ENCODE assay signal across 8 cellular contexts in the genomic region with DNA sequence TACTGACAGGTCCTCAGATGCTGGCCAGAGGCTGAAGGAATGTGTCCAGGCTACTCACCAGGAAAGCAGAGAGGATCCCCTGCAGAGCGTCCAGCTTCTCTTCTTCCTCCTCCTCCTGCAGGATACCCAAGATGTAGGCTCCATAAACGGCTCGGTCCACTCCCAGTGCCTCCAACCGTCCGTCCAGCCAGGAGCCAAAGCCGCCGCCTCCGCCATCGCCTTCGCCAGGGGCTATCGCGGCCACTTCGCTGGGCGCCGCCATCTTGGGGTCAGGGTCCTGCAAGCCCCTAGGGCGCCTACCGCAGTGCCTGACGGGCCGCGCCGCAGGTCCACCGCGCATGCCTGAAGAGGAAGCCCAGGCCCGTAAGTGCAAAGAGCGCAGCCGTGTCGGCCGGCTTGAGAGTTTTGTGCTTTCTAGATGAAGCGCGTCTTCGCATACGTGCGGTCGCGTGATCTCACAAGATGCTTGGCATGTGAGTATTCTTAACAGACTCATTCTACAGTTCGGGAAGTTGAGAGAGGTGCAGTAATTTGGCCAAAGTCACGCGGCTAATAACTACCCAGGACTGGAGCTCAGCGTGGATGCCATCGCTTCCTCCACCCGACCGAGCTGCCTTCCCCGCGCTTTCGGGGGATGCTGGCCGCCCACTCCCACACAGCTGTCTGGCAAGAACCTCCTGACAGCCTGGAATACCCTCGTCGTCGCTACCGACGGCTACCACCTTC. TPM values are rescaled to one million over a fixed set of nuclear protein-coding genes. Genes with fewer than 3 reads are reported as not detected.
A peak's percentile ranks its signal among the peaks of the same experiment; 100 is the strongest.
DNase-seq lines count a peak whose midpoint lies in the region; ATAC-seq and TF ChIP-seq lines count a peak whose summit lies in the region.

A gene with protein sequence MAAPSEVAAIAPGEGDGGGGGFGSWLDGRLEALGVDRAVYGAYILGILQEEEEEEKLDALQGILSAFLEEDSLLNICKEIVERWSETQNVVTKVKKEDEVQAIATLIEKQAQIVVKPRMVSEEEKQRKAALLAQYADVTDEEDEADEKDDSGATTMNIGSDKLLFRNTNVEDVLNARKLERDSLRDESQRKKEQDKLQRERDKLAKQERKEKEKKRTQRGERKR (minus strand): TSS at position 285 of the 726 bp plus-strand sequence. CDS start 23 bp downstream, at position 262.

- TF ChIP-seq POLR2A in GM18951 (IDR thresholded peaks at IDR 0.05; ENCODE audit: extremely low read depth, insufficient read depth, insufficient read length), result peak; percentile 95

- peak within 1 kb of the TSS; percentile 94 for H3K27ac ChIP-seq in AG04450 (ENCODE audit: low read depth, low read length)

- in situ Hi-C loops in GM18951 (cut with MboI; ENCODE audit: low sequenced_read_pairs, unreplicated experiment), result no loop called here

- POLR2A ChIA-PET in AG04450 (lab: Yijun Ruan, JAX), result interaction anchor here (0.5 to 1.1 kb wide), 2 partner anchors 10 to 35 kb away, joined by 3 to 8 read pairs; no protein-coding TSS in a partner anchor

- H3K27me3 ChIP-seq in AG04450 (ENCODE audit: control insufficient read depth, insufficient read depth, low read length), result no peaks in the 10 kb centered on the region

- CTCF ChIA-PET in AG04450 (lab: Charles Lee), result interaction anchor here (1.1 kb wide), 1 partner anchor 17 kb away, joined by 3 read pairs; no protein-coding TSS in a partner anchor

- ATAC-seq in HG03432 (IDR thresholded peaks at IDR 0.05; ENCODE audit: unreplicated experiment), result peak; percentile 89

- no peaks in the 10 kb centered on the region; the same call in 1 of the 2 replicates for H3K9me3 ChIP-seq in AG04450 (ENCODE audit: control insufficient read depth, insufficient read depth, low read length)

- TF ChIP-seq CTCF in AG04450 (IDR thresholded peaks at IDR 0.05; ENCODE audit: low read depth, low read length), result no peak
- TF ChIP-seq CTCF in choroid plexus epithelial cell (conservative IDR thresholded peaks at IDR 0.05; ENCODE audit: low read depth, low read length), result no peak

- DNase-seq in AG04450 (ENCODE audit: low read depth, low spot score) (peak; percentile 92), NCI-H524 (lab: John Stamatoyannopoulos, UW) (peak; percentile 91 to 95), choroid plexus epithelial cell (ENCODE audit: low read depth) (peak; percentile 97), kidney tubule cell (ENCODE audit: low spot score) (peak; percentile 93)
- DNase-seq in activated CD4-positive, alpha-beta T cell treated with anti-CD3 and anti-CD28 coated beads for 24 hours (ENCODE audit: low read depth in 2 of 2), result peak; percentile 86 to 90
- peak; percentile 78 for DNase-seq in stimulated activated CD4-positive, alpha-beta T cell treated with anti-CD3 and anti-CD28 coated beads, Interleukin-1b, Interleukin-23, amount 100 ng/mL, for 1 hour (ENCODE audit: low read depth in 2 of 2)

- H3K4me3 ChIP-seq in AG04450 (ENCODE audit: low read depth, low read length) (peak within 1 kb of the TSS; percentile 92), choroid plexus epithelial cell (ENCODE audit: low read depth, low read length) (peak within 1 kb of the TSS; percentile 98)

RNA-seq across cellular contexts. Expression of the gene that starts here (rescaled TPM):
- 13.4 and 18.0 TPM in 2 replicates for polyA plus RNA-seq in AG04450 (2011; rRNA removed)
- polyA minus RNA-seq in AG04450 (2011; rRNA and poly(A)+ RNA removed), result 6.9 and 14.5 TPM in 2 replicates

Comparison
In these comparisons a context has a peak if more than half of its experiments do, and no peak if none do; other contexts are left out.
1. Peak in every context shown above with its lines: DNase-seq, ATAC-seq, H3K4me3 ChIP-seq and H3K27ac ChIP-seq.